Comparison of ENCODE assay signal across 8 cellular contexts in the genomic region with DNA sequence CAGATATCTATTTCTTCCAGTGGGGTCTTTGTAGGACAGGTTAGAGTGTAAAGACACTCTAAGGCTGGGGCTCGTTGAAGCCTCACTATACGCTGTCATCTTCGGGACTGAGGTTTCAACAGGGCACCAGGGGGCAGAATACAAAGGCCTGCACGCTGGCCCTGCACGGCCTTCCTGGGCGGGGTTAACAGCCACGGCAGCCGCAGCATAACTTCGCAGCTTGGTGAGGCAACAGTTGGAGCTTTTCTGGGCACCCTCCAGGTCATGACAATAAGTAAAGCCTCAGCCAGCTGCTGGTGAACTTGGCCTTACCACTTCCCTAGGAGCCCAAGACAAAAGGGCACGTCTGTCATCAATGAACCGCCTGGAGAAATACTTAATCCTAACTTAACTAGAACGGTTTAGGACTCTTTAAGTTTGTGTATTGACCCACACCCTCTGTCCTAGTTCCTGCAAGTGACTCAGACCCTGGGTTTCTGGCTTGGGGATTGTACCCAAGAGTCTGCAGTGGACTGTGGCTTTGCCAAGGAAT. TPM values are rescaled to one million over a fixed set of nuclear protein-coding genes. Genes with fewer than 3 reads are reported as not detected.
DNase-seq lines count a peak whose midpoint lies in the region; ATAC-seq and TF ChIP-seq lines count a peak whose summit lies in the region.

No MANE protein-coding gene starts in this region.

- H3K4me3 ChIP-seq in mesendoderm (ENCODE audit: low read length), result no peak overlapping the region

- peak overlapping the region; percentile 11 for H3K56ac ChIP-seq in mesendoderm (ENCODE audit: low read length)

- H3K4me1 ChIP-seq in mesendoderm (ENCODE audit: control insufficient read depth, low read depth, low read length), result peaks cover 2% of the 10 kb centered on the region

- no peak overlapping the region for H4K5ac ChIP-seq in mesendoderm (ENCODE audit: low read length)

- H2AK5ac ChIP-seq in mesendoderm (ENCODE audit: low read length), result no peak overlapping the region

- H3K27me3 ChIP-seq in mesendoderm (ENCODE audit: insufficient read depth, low read length, poor library complexity), result no peaks in the 10 kb centered on the region

- H3K23ac ChIP-seq in mesendoderm (ENCODE audit: low read length), result no peak overlapping the region

- DNase-seq in NCI-H2107 (lab: John Stamatoyannopoulos, UW) (peak; percentile 64), ecto neural progenitor cell (ENCODE audit: low spot score) (peak; percentile 79), mesendoderm (peak; percentile 91)
- DNase-seq in activated CD4-positive, alpha-beta T cell treated with anti-CD3 and anti-CD28 coated beads for 48 hours, result peak; percentile 90
- DNase-seq in stimulated activated CD8-positive, alpha-beta memory T cell treated with anti-CD3 and anti-CD28 coated beads, Interleukin-4, amount 100 ng/mL, for 1 hour (ENCODE audit: low read depth in 2 of 2, low spot score in 1 of 2), result peak; percentile 60 to 70

- H3K9ac ChIP-seq in mesendoderm (ENCODE audit: low read length), result no peak overlapping the region

- no peak overlapping the region for H2BK120ac ChIP-seq in mesendoderm (ENCODE audit: low read depth, low read length)

- H2BK15ac ChIP-seq in mesendoderm (replicated peaks; ENCODE audit: low read depth), result peak overlapping the region; percentile 29

- no peak overlapping the region for H3K18ac ChIP-seq in mesendoderm (ENCODE audit: low read length)

- no peak overlapping the region for H3K4ac ChIP-seq in mesendoderm (ENCODE audit: low read depth, low read length)

- no peak overlapping the region for H3K4me2 ChIP-seq in mesendoderm (ENCODE audit: low read length)

- H3K79me1 ChIP-seq in mesendoderm (ENCODE audit: low read length), result no peaks in the 10 kb centered on the region

- no peak overlapping the region for H2BK5ac ChIP-seq in mesendoderm (ENCODE audit: low read length)

- no peaks in the 10 kb centered on the region for H3K36me3 ChIP-seq in mesendoderm (ENCODE audit: control insufficient read depth, insufficient read depth, low read length)

- no peak overlapping the region for H3K27ac ChIP-seq in mesendoderm (ENCODE audit: low read depth, low read length)

- peak; percentile 22 for ATAC-seq in GM18505 (IDR thresholded peaks at IDR 0.05; ENCODE audit: unreplicated experiment)
- ATAC-seq in HG02623 (IDR thresholded peaks at IDR 0.05; ENCODE audit: unreplicated experiment), result no peak
- ATAC-seq in HG03108 (IDR thresholded peaks at IDR 0.05; ENCODE audit: unreplicated experiment), result no peak

- no peak for TF ChIP-seq POLR2A in GM18505 (IDR thresholded peaks at IDR 0.05; ENCODE audit: borderline replicate concordance, extremely low read depth, insufficient read depth, insufficient read length)

- H3K79me2 ChIP-seq in mesendoderm (ENCODE audit: control insufficient read depth, insufficient read depth, low read length), result no peaks in the 10 kb centered on the region

- no peak overlapping the region for H4K8ac ChIP-seq in mesendoderm (ENCODE audit: low read depth, low read length)

- WGBS in mesendoderm (ENCODE audit: extremely low coverage, insufficient coverage, low lambda C conversion rate), result no CpG with 5 or more reads among the region's 12 CpGs

RNA-seq across cellular contexts. Expression of gene RUNX1, which starts 2.3 kb away (rescaled TPM):
- polyA plus RNA-seq in mesendoderm (2013, experiment 1 of 2), result 1.1 TPM
- polyA plus RNA-seq in mesendoderm (2013, experiment 2 of 2), result 1.0 TPM
